8 cellular contexts compared by ENCODE assay signal in genomic region chr7:77657427-77658331, GRCh38. TPM values are rescaled to one million over a fixed set of nuclear protein-coding genes. Genes with fewer than 3 reads are reported as not detected.
DNase-seq lines count a peak whose midpoint lies in the region; ATAC-seq and TF ChIP-seq lines count a peak whose summit lies in the region.

No MANE protein-coding gene starts in this region.

- no peaks in the 10 kb centered on the region for H3K27me3 ChIP-seq in brain microvascular endothelial cell (replicated peaks)
- no peaks in the 10 kb centered on the region for H3K27me3 ChIP-seq in left lung

- intact Hi-C loops in activated CD4-positive, alpha-beta T cell treated with anti-CD3 and anti-CD28 coated beads, Interleukin-2, amount 10 ng/mL, durations not matched to agents 24 days and 14 days (cut with micrococcal nuclease) = loop anchor here (1.0 kb wide), 2 partner anchors 39 to 102 kb away; partner anchors contain the start of gene RSBN1L
- intact Hi-C loops in left lung (cut with DNase I) = no loop called here
- intact Hi-C loops in posterior cingulate gyrus (cut with DNase I) = loop anchor here (10.0 kb wide), 1 partner anchor 203 kb away; no protein-coding TSS in a partner anchor

- H3K4me1 Mint-ChIP-seq in activated CD4-positive, alpha-beta T cell treated with anti-CD3 and anti-CD28 coated beads, Interleukin-2, amount 10 ng/mL, durations not matched to agents 24 days and 14 days = no peaks in the 10 kb centered on the region

- no peak overlapping the region for H3K4me3 ChIP-seq in brain microvascular endothelial cell (ENCODE audit: low read depth, low read length)
- H3K4me3 ChIP-seq in left lung = no peak overlapping the region

- H3K4me1 ChIP-seq in left lung = peaks cover 0 to 16% of the 10 kb centered on the region in 2 donors

- ATAC-seq in HG03280 (IDR thresholded peaks at IDR 0.05; ENCODE audit: unreplicated experiment) = peak; percentile 68
- ATAC-seq in left lung = peak; percentile 58
- ATAC-seq in GM21528 (IDR thresholded peaks at IDR 0.05; ENCODE audit: low FRiP score, unreplicated experiment) = no peak

- no peak overlapping the region for H3K4me3 Mint-ChIP-seq in activated CD4-positive, alpha-beta T cell treated with anti-CD3 and anti-CD28 coated beads, Interleukin-2, amount 10 ng/mL, durations not matched to agents 24 days and 14 days

- no peaks in the 10 kb centered on the region for H3K36me3 Mint-ChIP-seq in activated CD4-positive, alpha-beta T cell treated with anti-CD3 and anti-CD28 coated beads, Interleukin-2, amount 10 ng/mL, durations not matched to agents 24 days and 14 days (ENCODE audit: low read depth)

- DNase-seq in activated CD4-positive, alpha-beta T cell treated with anti-CD3 and anti-CD28 coated beads, Interleukin-2, amount 10 ng/mL, durations not matched to agents 24 days and 14 days = peak; percentile 78
- DNase-seq in activated CD4-positive, alpha-beta T cell treated with anti-CD3 and anti-CD28 coated beads, Interleukin-2, amount 50 U/mL, for 48 hours = no peak
- DNase-seq in NCI-H748 treated with DMSO at 0.1 percent for 48 hours (lab: John Stamatoyannopoulos, UW) (peak; percentile 27), brain microvascular endothelial cell (no peak), left lung (no peak), posterior cingulate gyrus (no peak)

- H3K27ac ChIP-seq in brain microvascular endothelial cell (no peak overlapping the region), left lung (no peak overlapping the region)

- H3K9me3 ChIP-seq in left lung = no peaks in the 10 kb centered on the region

- TF ChIP-seq CTCF in brain microvascular endothelial cell (IDR thresholded peaks at IDR 0.05; ENCODE audit: low read depth, low read length, missing control alignments) (peak; percentile 32), left lung (IDR thresholded peaks at IDR 0.05) (peak; percentile 24 to 30)

- no peaks in the 10 kb centered on the region for H3K27me3 Mint-ChIP-seq in activated CD4-positive, alpha-beta T cell treated with anti-CD3 and anti-CD28 coated beads, Interleukin-2, amount 10 ng/mL, durations not matched to agents 24 days and 14 days

- no peak overlapping the region for H3K27ac Mint-ChIP-seq in activated CD4-positive, alpha-beta T cell treated with anti-CD3 and anti-CD28 coated beads, Interleukin-2, amount 10 ng/mL, durations not matched to agents 24 days and 14 days

- H3K9me3 Mint-ChIP-seq in activated CD4-positive, alpha-beta T cell treated with anti-CD3 and anti-CD28 coated beads, Interleukin-2, amount 10 ng/mL, durations not matched to agents 24 days and 14 days = no peaks in the 10 kb centered on the region

- H3K36me3 ChIP-seq in brain microvascular endothelial cell (replicated peaks) = peaks cover 34% of the 10 kb centered on the region
- peaks cover 0 to 84% of the 10 kb centered on the region in 2 donors for H3K36me3 ChIP-seq in left lung

- in situ Hi-C loops in brain microvascular endothelial cell (cut with HindIII; ENCODE audit: low pct_ligation_motif_present, low sequenced_read_pairs) = loop anchor here (25.0 kb wide), 1 partner anchor 105 kb away; no protein-coding TSS in a partner anchor

RNA-seq across cellular contexts. Expression of gene RSBN1L, which starts 38.6 kb away (rescaled TPM):
- total RNA-seq in activated CD4-positive, alpha-beta T cell treated with anti-CD3 and anti-CD28 coated beads, Interleukin-2, amount 10 ng/mL, durations not matched to agents 24 days and 14 days = 26.3 and 31.3 TPM in 2 replicates
- total RNA-seq in left lung = 10 to 100 TPM; 16.7 to 20.2 TPM

Comparison
In these comparisons a context has a peak if more than half of its experiments do, and no peak if none do; other contexts are left out.
1. DNase-seq: peak in activated CD4-positive, alpha-beta T cell treated with anti-CD3 and anti-CD28 coated beads, Interleukin-2, amount 10 ng/mL, durations not matched to agents 24 days and 14 days (single experiment) and NCI-H748 treated with DMSO at 0.1 percent for 48 hours (single experiment); none in activated CD4-positive, alpha-beta T cell treated with anti-CD3 and anti-CD28 coated beads, Interleukin-2, amount 50 U/mL, for 48 hours (0 of 2), brain microvascular endothelial cell (single experiment), left lung (0 of 2) and posterior cingulate gyrus (0 of 10).
2. intact Hi-C loops: an anchor here in activated CD4-positive, alpha-beta T cell treated with anti-CD3 and anti-CD28 coated beads, Interleukin-2, amount 10 ng/mL, durations not matched to agents 24 days and 14 days (1.0 kb wide) and posterior cingulate gyrus (10.0 kb wide); none called in left lung.